27 cellular contexts compared by ENCODE assay signal in genomic region chr7:156592124-156592884, GRCh38. TPM values are rescaled to one million over a fixed set of nuclear protein-coding genes. Genes with fewer than 3 reads are reported as not detected.
"Had no signal": no experiment of that assay in that cellular context is flagged by ENCODE, and none has a peak within 500 bp of the region (broad histone marks: within the 10 kb centered on the region; RNA-seq: fewer than 3 reads in every experiment).

No MANE protein-coding gene starts in this region.

- H3K27me3 ChIP-seq: ovary, stomach, thyroid gland, transverse colon, upper lobe of right lung, uterus had no signal

- H3K27ac Mint-ChIP-seq: natural killer cell; nephron; neural progenitor cell; stimulated activated effector memory CD8-positive, alpha-beta T cell treated with anti-CD3 and anti-CD28 coated beads, Interleukin-12 subunit alpha, Interleukin-12 subunit beta, amount 100 ng/mL, for 72 hours; stimulated activated naive B cell treated with anti-CD40 and anti-IgM and Interleukin-4, amounts not matched to agents 10 μg/mL and 1 μg/mL and 100 μg/mL, for 72 hours; stimulated activated naive CD8-positive, alpha-beta T cell treated with anti-CD3 and anti-CD28 coated beads, Interleukin-15, Interleukin-2, amounts not matched to agents 100 ng/mL and 50 ng/mL, for 24 hours; type B pancreatic cell had no signal

- H3K4me1 Mint-ChIP-seq: naive thymus-derived CD4-positive, alpha-beta T cell; natural killer cell; stimulated activated effector memory CD8-positive, alpha-beta T cell treated with anti-CD3 and anti-CD28 coated beads, Interleukin-12 subunit alpha, Interleukin-12 subunit beta, amount 100 ng/mL, for 72 hours; stimulated activated naive B cell treated with anti-CD40 and anti-IgM and Interleukin-4, amounts not matched to agents 10 μg/mL and 1 μg/mL and 100 μg/mL, for 72 hours had no signal

- DNase-seq: naive thymus-derived CD4-positive, alpha-beta T cell; natural killer cell; occipital lobe; ovary; posterior cingulate gyrus; right cardiac atrium; stimulated activated CD4-positive, alpha-beta T cell treated with anti-CD3 and anti-CD28 coated beads, Interleukin-15, amount 100 ng/mL, for 24 hours; stimulated activated CD4-positive, alpha-beta T cell treated with anti-CD3 and anti-CD28 coated beads, Interleukin-2, amount 100 ng/mL, for 24 hours; stimulated activated CD4-positive, alpha-beta T cell treated with anti-CD3 and anti-CD28 coated beads, Interleukin-2, amount 100 ng/mL, for 48 hours; stimulated activated CD4-positive, alpha-beta T cell treated with anti-CD3 and anti-CD28 coated beads, Interleukin-4, amount 100 ng/mL, for 24 hours; stimulated activated naive B cell treated with anti-CD40 and anti-IgM and Interleukin-4, amounts not matched to agents 10 μg/mL and 1 μg/mL and 100 μg/mL, for 72 hours; stimulated activated naive CD4-positive, alpha-beta T cell treated with Interleukin-2 at 50 U/mL for 16 hours; stomach; thyroid gland; transverse colon; upper lobe of right lung; uterus had no signal

- H3K4me1 ChIP-seq: neural progenitor cell, parathyroid adenoma, prostate gland, stomach, thyroid gland, upper lobe of right lung, uterus had no signal

- H3K4me3 ChIP-seq: neural progenitor cell, ovary, prostate gland, skin epidermis, stomach, thoracic aorta, thyroid gland, transverse colon, upper lobe of right lung, uterus had no signal

- H3K9me3 ChIP-seq: prostate gland, thyroid gland, upper lobe of right lung had no signal

- H3K4me3 Mint-ChIP-seq: naive thymus-derived CD4-positive, alpha-beta T cell; natural killer cell; nephron; neural progenitor cell; stimulated activated effector memory CD8-positive, alpha-beta T cell treated with anti-CD3 and anti-CD28 coated beads, Interleukin-12 subunit alpha, Interleukin-12 subunit beta, amount 100 ng/mL, for 72 hours; stimulated activated naive B cell treated with anti-CD40 and anti-IgM and Interleukin-4, amounts not matched to agents 10 μg/mL and 1 μg/mL and 100 μg/mL, for 72 hours; stimulated activated naive CD8-positive, alpha-beta T cell treated with anti-CD3 and anti-CD28 coated beads, Interleukin-15, Interleukin-2, amounts not matched to agents 100 ng/mL and 50 ng/mL, for 24 hours; type B pancreatic cell had no signal

- H3K27ac ChIP-seq: neural progenitor cell, ovary, parathyroid adenoma, prostate gland, skin epidermis, stomach, thoracic aorta, thyroid gland, transverse colon, upper lobe of right lung, uterus had no signal

- ATAC-seq: naive thymus-derived CD4-positive, alpha-beta T cell; natural killer cell; right cardiac atrium; sciatic nerve; stimulated activated effector memory CD8-positive, alpha-beta T cell treated with anti-CD3 and anti-CD28 coated beads, Interleukin-12 subunit alpha, Interleukin-12 subunit beta, amount 100 ng/mL, for 72 hours; stimulated activated naive B cell treated with anti-CD40 and anti-IgM and Interleukin-4, amounts not matched to agents 10 μg/mL and 1 μg/mL and 100 μg/mL, for 72 hours; upper lobe of right lung had no signal

- H3K36me3 ChIP-seq: neural progenitor cell, ovary, prostate gland, stomach, thoracic aorta, thyroid gland, transverse colon, upper lobe of right lung, uterus had no signal

- H3K36me3 Mint-ChIP-seq: natural killer cell; stimulated activated effector memory CD8-positive, alpha-beta T cell treated with anti-CD3 and anti-CD28 coated beads, Interleukin-12 subunit alpha, Interleukin-12 subunit beta, amount 100 ng/mL, for 72 hours had no signal

- H3K27me3 Mint-ChIP-seq: type B pancreatic cell had no signal

RNA-seq across cellular contexts. Expression of gene RNF32, which starts 48.3 kb away (rescaled TPM):
- total RNA-seq: thoracic aorta had no signal
